Comparison of ENCODE assay signal across 11 cellular contexts in the genomic region with DNA sequence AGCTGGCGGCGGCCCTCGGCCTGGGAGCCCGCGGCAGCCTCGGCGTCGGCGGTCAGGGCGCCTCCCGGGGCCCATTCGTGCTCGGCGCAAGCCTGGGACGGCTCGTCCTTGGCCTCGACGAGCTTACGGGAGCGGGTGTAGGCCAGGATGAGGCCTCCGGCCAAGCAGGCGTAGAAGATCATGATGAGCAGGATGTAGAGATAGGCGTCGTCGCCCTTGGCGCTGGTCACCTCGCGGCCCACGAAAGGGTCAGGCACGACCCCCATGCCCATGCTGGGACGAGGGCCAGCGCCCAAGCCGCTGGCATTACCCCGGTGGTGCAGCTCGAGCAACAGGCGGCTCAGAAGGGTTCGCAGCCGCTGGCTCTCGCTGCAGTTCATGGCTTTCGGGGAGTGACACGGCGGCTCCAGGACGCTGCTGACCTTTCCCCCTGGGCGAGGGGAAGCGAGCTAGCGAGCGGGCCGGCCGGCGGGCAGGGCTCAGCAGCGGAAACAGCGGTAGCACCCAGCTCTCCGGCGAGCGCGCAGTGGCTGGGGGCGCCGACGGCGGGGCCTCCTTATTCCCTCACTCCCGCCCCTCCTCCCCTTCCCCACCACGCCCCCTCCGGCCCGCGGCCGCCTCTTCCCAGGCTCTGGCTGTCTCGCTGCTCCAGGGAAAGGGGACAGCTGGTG. TPM values are rescaled to one million over a fixed set of nuclear protein-coding genes. Genes with fewer than 3 reads are reported as not detected.
DNase-seq lines count a peak whose midpoint lies in the region; ATAC-seq and TF ChIP-seq lines count a peak whose summit lies in the region.
"Had no signal": no experiment of that assay in that cellular context is flagged by ENCODE, and none has a peak within 500 bp of the region (broad histone marks: within the 10 kb centered on the region; RNA-seq: fewer than 3 reads in every experiment).

A gene with protein sequence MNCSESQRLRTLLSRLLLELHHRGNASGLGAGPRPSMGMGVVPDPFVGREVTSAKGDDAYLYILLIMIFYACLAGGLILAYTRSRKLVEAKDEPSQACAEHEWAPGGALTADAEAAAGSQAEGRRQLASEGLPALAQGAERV (minus strand): TSS at position 532 of the 671 bp plus-strand sequence. CDS start 152 bp downstream, at position 380.

- H3K4me1 Mint-ChIP-seq in activated T-cell treated with anti-CD3 and anti-CD28 coated beads, Interleukin-2, amount 50 U/mL, for 72 hours (ENCODE audit: low read depth), result peaks cover 13% of the 10 kb centered on the region

- no peak within 1 kb of the TSS for H3K4me3 Mint-ChIP-seq in activated T-cell treated with anti-CD3 and anti-CD28 coated beads, Interleukin-2, amount 50 U/mL, for 72 hours

- peak; percentile 73 for DNase-seq in DMS 273 (lab: John Stamatoyannopoulos, UW; ENCODE audit: unreplicated experiment)
- no peak for DNase-seq in DMS 273 treated with DMSO at 0.1 percent for 48 hours (lab: John Stamatoyannopoulos, UW)
- DNase-seq in esophagus squamous epithelium (lab: John Stamatoyannopoulos, UW), result no peak
- DNase-seq in lower lobe of right lung, result peak; percentile 37
- no peak for DNase-seq in tibial artery
- no peak for DNase-seq in A673 (ENCODE audit: low spot score)
- DNase-seq in mesenteric fat pad (ENCODE audit: low spot score), result no peak
- DNase-seq in activated T-cell treated with anti-CD3 and anti-CD28 coated beads, Interleukin-2, amount 50 U/mL, for 72 hours, result no peak
- DNase-seq: left colon, NCI-H1417 had no signal

- H3K36me3 Mint-ChIP-seq in activated T-cell treated with anti-CD3 and anti-CD28 coated beads, Interleukin-2, amount 50 U/mL, for 72 hours (ENCODE audit: insufficient read depth in 2 of 2), result peaks cover 3 to 5% of the 10 kb centered on the region in 2 donors

- peaks cover 16% of the 10 kb centered on the region for H3K27me3 Mint-ChIP-seq in activated T-cell treated with anti-CD3 and anti-CD28 coated beads, Interleukin-2, amount 50 U/mL, for 72 hours (ENCODE audit: low read depth)

- no TSS peak for BruUV-seq in A673 (replicated peaks; lab: Mats Ljungman, UMichigan)

- ATAC-seq in lower lobe of right lung, result peak; percentile 19 to 40
- no peak for ATAC-seq in activated T-cell treated with anti-CD3 and anti-CD28 coated beads, Interleukin-2, amount 50 U/mL, for 72 hours (replicated peaks in 1 of 2)
- ATAC-seq: left colon had no signal

- WGBS in esophagus squamous epithelium, 2 donors, result 100% methylated on average over 1 of the region's 67 CpGs; no CpG with 5 or more reads in 1 of the 2 donors

- CTCF ChIA-PET in A673 (lab: Charles Lee), result no interaction called here

- POLR2A ChIA-PET in A673 (lab: Charles Lee; ENCODE audit: low non-redundant PET), result no interaction called here

- peak within 1 kb of the TSS in 3 of 4 donors; percentile 16 to 33 (median 32) for H3K4me3 ChIP-seq in esophagus squamous epithelium
- H3K4me3 ChIP-seq in lower lobe of right lung, result peak within 1 kb of the TSS; percentile 8
- peak within 1 kb of the TSS; percentile 29 to 43 for H3K4me3 ChIP-seq in tibial artery
- no peak within 1 kb of the TSS for H3K4me3 ChIP-seq in A673 (ENCODE audit: low read depth, low read length, poor library complexity, severe bottlenecking)

- intact Hi-C loops in esophagus squamous epithelium (cut with DNase I) (no loop called here), lower lobe of right lung (cut with DNase I) (no loop called here), tibial artery (cut with DNase I; ENCODE audit: low total_unique reads) (no loop called here), A673 (cut with micrococcal nuclease; ENCODE audit: unreplicated experiment) (no loop called here)

- H3K27ac Mint-ChIP-seq in activated T-cell treated with anti-CD3 and anti-CD28 coated beads, Interleukin-2, amount 50 U/mL, for 72 hours, result no peak within 1 kb of the TSS

- H3K36me3 ChIP-seq in esophagus squamous epithelium, result no peaks in the 10 kb centered on the region
- H3K36me3 ChIP-seq in lower lobe of right lung, result no peaks in the 10 kb centered on the region
- H3K36me3 ChIP-seq in tibial artery, result no peaks in the 10 kb centered on the region
- H3K36me3 ChIP-seq in A673 (ENCODE audit: insufficient read depth, low read length, poor library complexity, severe bottlenecking), result no peaks in the 10 kb centered on the region

- H3K9me3 ChIP-seq in esophagus squamous epithelium (no peaks in the 10 kb centered on the region), lower lobe of right lung (no peaks in the 10 kb centered on the region), tibial artery (no peaks in the 10 kb centered on the region), A673 (ENCODE audit: low read depth, low read length, poor library complexity, severe bottlenecking) (no peaks in the 10 kb centered on the region)

- no peak for TF ChIP-seq CTCF in esophagus squamous epithelium (IDR thresholded peaks at IDR 0.05)
- TF ChIP-seq CTCF in lower lobe of right lung (IDR thresholded peaks at IDR 0.05), result no peak
- TF ChIP-seq CTCF in tibial artery (IDR thresholded peaks at IDR 0.05), result no peak
- no peak for TF ChIP-seq CTCF in A673 (conservative IDR thresholded peaks at IDR 0.05; ENCODE audit: low read depth, low read length)

- peaks cover 0 to 8% (median 0%) of the 10 kb centered on the region in 3 donors for H3K4me1 ChIP-seq in esophagus squamous epithelium
- H3K4me1 ChIP-seq in lower lobe of right lung, result no peaks in the 10 kb centered on the region
- H3K4me1 ChIP-seq in tibial artery, result peaks cover 0 to 6% (median 0%) of the 10 kb centered on the region in 4 donors
- H3K4me1 ChIP-seq in A673 (ENCODE audit: insufficient read depth, low read length, poor library complexity, severe bottlenecking), result no peaks in the 10 kb centered on the region

- H3K27ac ChIP-seq in esophagus squamous epithelium (no peak within 1 kb of the TSS), lower lobe of right lung (no peak within 1 kb of the TSS), tibial artery (no peak within 1 kb of the TSS), A673 (ENCODE audit: low read depth, low read length, poor library complexity, severe bottlenecking) (no peak within 1 kb of the TSS)
- H3K27ac ChIP-seq: 22Rv1 had no signal

- H3K9me3 Mint-ChIP-seq in activated T-cell treated with anti-CD3 and anti-CD28 coated beads, Interleukin-2, amount 50 U/mL, for 72 hours, result peaks cover 1 to 2% of the 10 kb centered on the region in 2 donors

- no peak for TF ChIP-seq POLR2A in esophagus squamous epithelium (IDR thresholded peaks at IDR 0.05)

- H3K27me3 ChIP-seq in esophagus squamous epithelium, result no peaks in the 10 kb centered on the region
- H3K27me3 ChIP-seq in lower lobe of right lung (ENCODE audit: low read depth), result no peaks in the 10 kb centered on the region
- H3K27me3 ChIP-seq in tibial artery, result no peaks in the 10 kb centered on the region
- no peaks in the 10 kb centered on the region for H3K27me3 ChIP-seq in A673 (replicated peaks; ENCODE audit: insufficient read depth, low read depth, low read length, poor library complexity)

RNA-seq across cellular contexts. Expression of the gene that starts here (rescaled TPM):
- under 1 TPM in 1 of 4 donors, not detected in 3; 0.38 TPM for total RNA-seq in esophagus squamous epithelium
- total RNA-seq in lower lobe of right lung, result not detected
- 0.20 and 0.26 TPM in 2 replicates for total RNA-seq in A673 (2021)
- total RNA-seq in mesenteric fat pad, result 0.80 TPM
- under 1 TPM; 0.16 to 0.26 TPM for total RNA-seq in activated T-cell treated with anti-CD3 and anti-CD28 coated beads, Interleukin-2, amount 50 U/mL, for 72 hours
- total RNA-seq: left colon had no signal

Comparison
In these comparisons a context has a peak if more than half of its experiments do, and no peak if none do; other contexts are left out.
1. Peak in DNase-seq, ATAC-seq and H3K4me3 ChIP-seq in lower lobe of right lung; RNA of the gene not detected or under 1 TPM.